10 cellular contexts compared by ENCODE assay signal in genomic region chr16:4032768-4033167, GRCh38.
A peak's percentile ranks its signal among the peaks of the same experiment; 100 is the strongest.
DNase-seq lines count a peak whose midpoint lies in the region; ATAC-seq and TF ChIP-seq lines count a peak whose summit lies in the region.
"Had no signal": no experiment of that assay in that cellular context is flagged by ENCODE, and none has a peak within 500 bp of the region (broad histone marks: within the 10 kb centered on the region; RNA-seq: fewer than 3 reads in every experiment).

No MANE protein-coding gene starts in this region.

- H3K4me3 ChIP-seq in epithelial cell of esophagus (ENCODE audit: low read length) (no peak overlapping the region), skeletal muscle satellite cell (ENCODE audit: low read length) (peak overlapping the region; percentile 47)
- H3K4me3 ChIP-seq: adrenal gland, HAP-1 had no signal

- TF ChIP-seq CTCF in GM13977 (IDR thresholded peaks at IDR 0.05; ENCODE audit: extremely low read depth, insufficient read depth, missing control alignments) (no peak), epithelial cell of esophagus (IDR thresholded peaks at IDR 0.05; ENCODE audit: insufficient read depth, low read depth, low read length, missing control alignments) (no peak)

- peaks cover 6% of the 10 kb centered on the region for H3K4me1 ChIP-seq in skeletal muscle satellite cell (ENCODE audit: control insufficient read depth, insufficient read depth, low read length)
- H3K4me1 ChIP-seq: HAP-1 had no signal

- DNase-seq in GM13977 (ENCODE audit: low spot score) (peak; percentile 34), NCI-H69 (lab: John Stamatoyannopoulos, UW) (peak; percentile 87), epithelial cell of esophagus (ENCODE audit: low read depth) (peak; percentile 67), T-helper 9 cell (no peak)
- DNase-seq in stimulated activated naive CD4-positive, alpha-beta T cell treated with Interleukin-2 at 50 U/mL for 16 hours (lab: John Stamatoyannopoulos, UW) = no peak

- no peak for ATAC-seq in GM21619 (IDR thresholded peaks at IDR 0.05; ENCODE audit: unreplicated experiment)

- peak overlapping the region; percentile 58 for H3K4me2 ChIP-seq in skeletal muscle satellite cell (ENCODE audit: low read length)
- H3K4me2 ChIP-seq: KMS-11 had no signal

- in situ Hi-C loops in GM13977 (cut with MboI; ENCODE audit: low pct_unique_long_range_greater_than_20kb, low sequenced_read_pairs, unreplicated experiment) = no loop called here

- no peaks in the 10 kb centered on the region for H3K36me3 ChIP-seq in skeletal muscle satellite cell (ENCODE audit: insufficient read depth, low read length)
- H3K36me3 ChIP-seq: adrenal gland, HAP-1 had no signal

- no peaks in the 10 kb centered on the region for H3K9me3 ChIP-seq in skeletal muscle satellite cell (replicated peaks; ENCODE audit: low read length)
- H3K9me3 ChIP-seq: adrenal gland, HAP-1 had no signal

- no peak overlapping the region for H3K9ac ChIP-seq in skeletal muscle satellite cell (ENCODE audit: low read depth, low read length)
- H3K9ac ChIP-seq: KMS-11 had no signal

- no peaks in the 10 kb centered on the region for H3K27me3 ChIP-seq in skeletal muscle satellite cell (ENCODE audit: control insufficient read depth, insufficient read depth, low read length)
- H3K27me3 ChIP-seq: adrenal gland had no signal

Comparison
In these comparisons a context has a peak if more than half of its experiments do, and no peak if none do; other contexts are left out.
1. DNase-seq: peak in GM13977 (single experiment), NCI-H69 (single experiment) and epithelial cell of esophagus (single experiment); none in T-helper 9 cell (single experiment) and stimulated activated naive CD4-positive, alpha-beta T cell treated with Interleukin-2 at 50 U/mL for 16 hours (single experiment).